1 cellular context compared by ENCODE assay signal in genomic region chr9:120792898-120793765, GRCh38.
TF ChIP-seq lines count a peak whose summit lies in the region.

A gene with protein sequence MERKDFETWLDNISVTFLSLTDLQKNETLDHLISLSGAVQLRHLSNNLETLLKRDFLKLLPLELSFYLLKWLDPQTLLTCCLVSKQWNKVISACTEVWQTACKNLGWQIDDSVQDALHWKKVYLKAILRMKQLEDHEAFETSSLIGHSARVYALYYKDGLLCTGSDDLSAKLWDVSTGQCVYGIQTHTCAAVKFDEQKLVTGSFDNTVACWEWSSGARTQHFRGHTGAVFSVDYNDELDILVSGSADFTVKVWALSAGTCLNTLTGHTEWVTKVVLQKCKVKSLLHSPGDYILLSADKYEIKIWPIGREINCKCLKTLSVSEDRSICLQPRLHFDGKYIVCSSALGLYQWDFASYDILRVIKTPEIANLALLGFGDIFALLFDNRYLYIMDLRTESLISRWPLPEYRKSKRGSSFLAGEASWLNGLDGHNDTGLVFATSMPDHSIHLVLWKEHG (minus strand): TSS chr9:120793416. CDS start chr9:120788258, 5,158 bp downstream.

TF ChIP-seq in HepG2, 621 proteins besides CTCF, POLR2A, EP300 and RAD21 (continued from another document and continues in another):
- TF ChIP-seq ZNF503 (CRISPR knock-in tag; IDR thresholded peaks at IDR 0.05) (peak; percentile 80; the same call in 1 of the 2 replicates), E2F1 (CRISPR knock-in tag; IDR thresholded peaks at IDR 0.05) (peak; percentile 88), ZNF589 (CRISPR knock-in tag; conservative IDR thresholded peaks at IDR 0.05) (peak; percentile 22; the same call in 1 of the 2 replicates), BATF2 (CRISPR knock-in tag; IDR thresholded peaks at IDR 0.05) (0 out of 2 replicates have a peak, but pooled peaks have one; percentile 31), KAT2B (IDR thresholded peaks at IDR 0.05; ENCODE audit: borderline replicate concordance, low read depth, low read length) (no peak), ZKSCAN5 (CRISPR knock-in tag; IDR thresholded peaks at IDR 0.05) (no peak), FOSL1 (CRISPR knock-in tag; IDR thresholded peaks at IDR 0.05; ENCODE audit: borderline replicate concordance) (no peak), FOXA1 (IDR thresholded peaks at IDR 0.05) (no peak), FOXA1 (CRISPR knock-in tag; IDR thresholded peaks at IDR 0.05) (no peak; the same call in 1 of the 2 replicates), ZNF121 (CRISPR knock-in tag; IDR thresholded peaks at IDR 0.05) (no peak), MED8 (CRISPR knock-in tag; IDR thresholded peaks at IDR 0.05; ENCODE audit: insufficient replicate concordance) (peak; percentile 89), NCOA1 (CRISPR knock-in tag; IDR thresholded peaks at IDR 0.05) (no peak), GZF1 (CRISPR knock-in tag; IDR thresholded peaks at IDR 0.05) (peak; percentile 64; the same call in 1 of the 2 replicates), GATAD1 (CRISPR knock-in tag; IDR thresholded peaks at IDR 0.05) (peak; percentile 99), BORCS8-MEF2B (CRISPR knock-in tag; IDR thresholded peaks at IDR 0.05) (peak; percentile 85), ATF5 (CRISPR knock-in tag; IDR thresholded peaks at IDR 0.05; ENCODE audit: low read depth) (no peak), ELF3 (CRISPR knock-in tag; IDR thresholded peaks at IDR 0.05) (peak; percentile 88), DPF2 (CRISPR knock-in tag; IDR thresholded peaks at IDR 0.05; ENCODE audit: borderline replicate concordance, low read depth) (no peak), MIXL1 (CRISPR knock-in tag; IDR thresholded peaks at IDR 0.05) (peak; percentile 81), HOXD1 (CRISPR knock-in tag; IDR thresholded peaks at IDR 0.05) (no peak), NFYB (CRISPR knock-in tag; IDR thresholded peaks at IDR 0.05) (peak; percentile 36; the same call in 1 of the 2 replicates), ZNF329 (CRISPR knock-in tag; IDR thresholded peaks at IDR 0.05; ENCODE audit: low read depth) (0 out of 2 replicates have a peak, but pooled peaks have one; percentile 31), NFATC3 (CRISPR knock-in tag; IDR thresholded peaks at IDR 0.05) (no peak), ZNF510 (CRISPR knock-in tag; IDR thresholded peaks at IDR 0.05; ENCODE audit: low read depth) (no peak), FOXC1 (CRISPR knock-in tag; IDR thresholded peaks at IDR 0.05; ENCODE audit: borderline replicate concordance) (no peak), ZBTB34 (CRISPR knock-in tag; IDR thresholded peaks at IDR 0.05) (0 out of 2 replicates have a peak, but pooled peaks have one; percentile 35), ZFX (CRISPR knock-in tag; IDR thresholded peaks at IDR 0.05; ENCODE audit: low read depth) (peak; percentile 94), POGZ (CRISPR knock-in tag; IDR thresholded peaks at IDR 0.05) (peak; percentile 98), CEBPG (CRISPR knock-in tag; IDR thresholded peaks at IDR 0.05) (peak; percentile 30), HDAC2 (CRISPR knock-in tag; IDR thresholded peaks at IDR 0.05) (peak; percentile 84), ONECUT2 (CRISPR knock-in tag; IDR thresholded peaks at IDR 0.05) (no peak), STAT6 (CRISPR knock-in tag; IDR thresholded peaks at IDR 0.05; ENCODE audit: borderline replicate concordance) (peak; percentile 40; the same call in 1 of the 2 replicates), ZNF264 (CRISPR knock-in tag; IDR thresholded peaks at IDR 0.05) (peak; percentile 58), ZSCAN22 (CRISPR knock-in tag; IDR thresholded peaks at IDR 0.05) (no peak), HMGXB4 (CRISPR knock-in tag; IDR thresholded peaks at IDR 0.05; ENCODE audit: borderline replicate concordance in 1 of 2, low read depth in 1 of 2) (peak; percentile 79 to 94; a peak in 3 of 4 replicates), CBFB (CRISPR knock-in tag; IDR thresholded peaks at IDR 0.05) (peak; percentile 90), RAD51 (IDR thresholded peaks at IDR 0.05; ENCODE audit: borderline replicate concordance) (no peak), ZNF569 (CRISPR knock-in tag; IDR thresholded peaks at IDR 0.05; ENCODE audit: borderline replicate concordance) (no peak), SSRP1 (CRISPR knock-in tag; IDR thresholded peaks at IDR 0.05) (no peak)
- TF ChIP-seq, protein P1, sequence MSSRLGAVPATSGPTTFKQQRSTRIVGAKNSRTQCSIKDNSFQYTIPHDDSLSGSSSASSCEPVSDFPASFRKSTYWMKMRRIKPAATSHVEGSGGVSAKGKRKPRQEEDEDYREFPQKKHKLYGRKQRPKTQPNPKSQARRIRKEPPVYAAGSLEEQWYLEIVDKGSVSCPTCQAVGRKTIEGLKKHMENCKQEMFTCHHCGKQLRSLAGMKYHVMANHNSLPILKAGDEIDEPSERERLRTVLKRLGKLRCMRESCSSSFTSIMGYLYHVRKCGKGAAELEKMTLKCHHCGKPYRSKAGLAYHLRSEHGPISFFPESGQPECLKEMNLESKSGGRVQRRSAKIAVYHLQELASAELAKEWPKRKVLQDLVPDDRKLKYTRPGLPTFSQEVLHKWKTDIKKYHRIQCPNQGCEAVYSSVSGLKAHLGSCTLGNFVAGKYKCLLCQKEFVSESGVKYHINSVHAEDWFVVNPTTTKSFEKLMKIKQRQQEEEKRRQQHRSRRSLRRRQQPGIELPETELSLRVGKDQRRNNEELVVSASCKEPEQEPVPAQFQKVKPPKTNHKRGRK (CRISPR knock-in tag; IDR thresholded peaks at IDR 0.05), result no peak
- TF ChIP-seq, protein P2, sequence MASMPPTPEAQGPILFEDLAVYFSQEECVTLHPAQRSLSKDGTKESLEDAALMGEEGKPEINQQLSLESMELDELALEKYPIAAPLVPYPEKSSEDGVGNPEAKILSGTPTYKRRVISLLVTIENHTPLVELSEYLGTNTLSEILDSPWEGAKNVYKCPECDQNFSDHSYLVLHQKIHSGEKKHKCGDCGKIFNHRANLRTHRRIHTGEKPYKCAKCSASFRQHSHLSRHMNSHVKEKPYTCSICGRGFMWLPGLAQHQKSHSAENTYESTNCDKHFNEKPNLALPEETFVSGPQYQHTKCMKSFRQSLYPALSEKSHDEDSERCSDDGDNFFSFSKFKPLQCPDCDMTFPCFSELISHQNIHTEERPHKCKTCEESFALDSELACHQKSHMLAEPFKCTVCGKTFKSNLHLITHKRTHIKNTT (CRISPR knock-in tag; IDR thresholded peaks at IDR 0.05), result no peak
- TF ChIP-seq, protein P3, sequence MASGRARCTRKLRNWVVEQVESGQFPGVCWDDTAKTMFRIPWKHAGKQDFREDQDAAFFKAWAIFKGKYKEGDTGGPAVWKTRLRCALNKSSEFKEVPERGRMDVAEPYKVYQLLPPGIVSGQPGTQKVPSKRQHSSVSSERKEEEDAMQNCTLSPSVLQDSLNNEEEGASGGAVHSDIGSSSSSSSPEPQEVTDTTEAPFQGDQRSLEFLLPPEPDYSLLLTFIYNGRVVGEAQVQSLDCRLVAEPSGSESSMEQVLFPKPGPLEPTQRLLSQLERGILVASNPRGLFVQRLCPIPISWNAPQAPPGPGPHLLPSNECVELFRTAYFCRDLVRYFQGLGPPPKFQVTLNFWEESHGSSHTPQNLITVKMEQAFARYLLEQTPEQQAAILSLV (CRISPR knock-in tag; IDR thresholded peaks at IDR 0.05; ENCODE audit: borderline replicate concordance), result peak; percentile 84; the same call in 1 of the 2 replicates
- TF ChIP-seq, protein P4, sequence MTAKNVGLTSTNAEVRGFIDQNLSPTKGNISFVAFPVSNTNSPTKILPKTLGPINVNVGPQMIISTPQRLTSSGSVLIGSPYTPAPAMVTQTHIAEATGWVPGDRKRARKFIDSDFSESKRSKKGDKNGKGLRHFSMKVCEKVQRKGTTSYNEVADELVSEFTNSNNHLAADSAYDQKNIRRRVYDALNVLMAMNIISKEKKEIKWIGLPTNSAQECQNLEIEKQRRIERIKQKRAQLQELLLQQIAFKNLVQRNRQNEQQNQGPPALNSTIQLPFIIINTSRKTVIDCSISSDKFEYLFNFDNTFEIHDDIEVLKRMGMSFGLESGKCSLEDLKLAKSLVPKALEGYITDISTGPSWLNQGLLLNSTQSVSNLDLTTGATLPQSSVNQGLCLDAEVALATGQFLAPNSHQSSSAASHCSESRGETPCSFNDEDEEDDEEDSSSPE (CRISPR knock-in tag; IDR thresholded peaks at IDR 0.05), result peak; percentile 81
- TF ChIP-seq, protein P5, sequence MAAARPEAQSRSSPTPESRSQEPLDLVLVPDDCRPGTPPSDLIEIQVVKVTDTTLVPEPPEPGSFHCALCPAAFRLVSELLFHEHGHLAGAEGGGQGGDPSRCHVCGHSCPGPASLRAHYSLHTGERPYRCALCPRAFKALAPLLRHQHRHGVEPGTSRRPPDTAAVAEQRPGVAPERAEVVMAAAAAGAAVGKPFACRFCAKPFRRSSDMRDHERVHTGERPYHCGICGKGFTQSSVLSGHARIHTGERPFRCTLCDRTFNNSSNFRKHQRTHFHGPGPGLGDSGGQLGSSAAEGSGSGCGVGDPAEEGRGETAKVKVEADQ (CRISPR knock-in tag; IDR thresholded peaks at IDR 0.05; ENCODE audit: borderline replicate concordance), result peak; percentile 95
